Comparison of ENCODE assay signal across 21 cellular contexts in the genomic region with DNA sequence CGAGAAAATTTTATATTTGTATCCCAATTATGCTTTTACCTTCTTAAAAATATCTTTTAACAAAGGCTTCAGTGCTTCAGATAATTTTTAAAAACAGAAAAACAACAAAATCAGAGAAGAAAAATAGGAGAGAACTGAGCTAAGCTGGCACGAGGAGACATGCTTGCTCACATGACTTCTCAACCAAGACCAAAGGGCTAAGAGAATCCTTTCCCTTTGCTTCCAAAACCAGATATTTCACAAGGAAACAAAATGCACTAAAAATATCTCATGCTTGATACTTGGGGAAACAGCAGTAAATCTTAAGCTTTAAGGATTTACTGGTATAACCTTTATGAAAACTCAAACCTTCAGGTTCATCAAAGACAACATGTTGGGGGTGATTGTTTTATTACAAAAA. TPM values are rescaled to one million over a fixed set of nuclear protein-coding genes. Genes with fewer than 3 reads are reported as not detected.
DNase-seq lines count a peak whose midpoint lies in the region; ATAC-seq and TF ChIP-seq lines count a peak whose summit lies in the region.
"Had no signal": no experiment of that assay in that cellular context is flagged by ENCODE, and none has a peak within 500 bp of the region (broad histone marks: within the 10 kb centered on the region; RNA-seq: fewer than 3 reads in every experiment).

No MANE protein-coding gene starts in this region.

- H3K27ac ChIP-seq in adrenal gland: peak overlapping the region in 4 of 5 donors; percentile 17 to 89 (median 63)
- H3K27ac ChIP-seq in tibial artery: peak overlapping the region; percentile 15 to 44
- H3K27ac ChIP-seq: 22Rv1, thoracic aorta had no signal

- H3K27ac Mint-ChIP-seq in activated CD4-positive, alpha-beta memory T cell treated with anti-CD3 and anti-CD28 coated beads for 36 hours: peak overlapping the region; percentile 64
- no peak overlapping the region for H3K27ac Mint-ChIP-seq in activated CD4-positive, alpha-beta memory T cell treated with anti-CD3 and anti-CD28 coated beads, Interleukin-2, amount 10 ng/mL, durations not matched to agents 7 days and 5 days
- H3K27ac Mint-ChIP-seq in natural killer cell: peak overlapping the region; percentile 85 to 92
- H3K27ac Mint-ChIP-seq: activated naive CD8-positive, alpha-beta T cell; HFFc6 had no signal

- WGBS in adrenal gland, 4 donors: 43 to 53% (median 52%) methylated on average over 2 of the region's 2 CpGs

- no peak overlapping the region for H3K4me3 Mint-ChIP-seq in activated CD4-positive, alpha-beta memory T cell treated with anti-CD3 and anti-CD28 coated beads for 36 hours
- H3K4me3 Mint-ChIP-seq in activated CD4-positive, alpha-beta memory T cell treated with anti-CD3 and anti-CD28 coated beads, Interleukin-2, amount 10 ng/mL, durations not matched to agents 7 days and 5 days: no peak overlapping the region
- H3K4me3 Mint-ChIP-seq in natural killer cell: peak overlapping the region; percentile 58
- H3K4me3 Mint-ChIP-seq: activated naive CD8-positive, alpha-beta T cell; activated T-helper 1 cell treated with anti-CD3 and anti-CD28 coated beads, Interleukin-12 subunit alpha, Interleukin-12 subunit beta, Interleukin-2, Interleukin-4 antibody, amounts not matched to agents 30 ng/mL and 10 ng/mL and 1 ng/mL, durations not matched to agents 14 hours and 24 hours and 36 hours; HFFc6 had no signal

- CTCF ChIA-PET in activated CD4-positive, alpha-beta memory T cell treated with anti-CD3 and anti-CD28 coated beads for 36 hours (lab: Charles Lee): interaction anchor here (1.8 to 8.9 kb wide), 5 partner anchors 61 to 142 kb away, joined by 6 to 178 read pairs (median 123); a partner anchor contains a TSS
- CTCF ChIA-PET in activated CD4-positive, alpha-beta memory T cell treated with anti-CD3 and anti-CD28 coated beads, Interleukin-2, amount 10 ng/mL, durations not matched to agents 7 days and 5 days (lab: Charles Lee): interaction anchor here (0.9 to 9.3 kb wide), 6 partner anchors 9 to 466 kb away, joined by 3 to 209 read pairs (median 4); a partner anchor contains a TSS

- H3K27me3 ChIP-seq in adrenal gland (no peaks in the 10 kb centered on the region), tibial artery (no peaks in the 10 kb centered on the region)

- H3K4me3 ChIP-seq in adrenal gland (no peak overlapping the region), tibial artery (no peak overlapping the region)
- H3K4me3 ChIP-seq: thoracic aorta had no signal

- peaks cover 38 to 53% of the 10 kb centered on the region in 2 donors for H3K4me1 ChIP-seq in adrenal gland (replicated peaks in 1 of 2)
- H3K4me1 ChIP-seq in tibial artery: peaks cover 0 to 35% (median 17%) of the 10 kb centered on the region in 4 donors

- POLR2A ChIA-PET in activated CD4-positive, alpha-beta memory T cell treated with anti-CD3 and anti-CD28 coated beads for 36 hours (lab: Charles Lee): interaction anchor here (0.9 to 1.5 kb wide), 2 partner anchors 61 to 115 kb away, joined by 3 to 4 read pairs; no protein-coding TSS in a partner anchor
- POLR2A ChIA-PET in activated CD4-positive, alpha-beta memory T cell treated with anti-CD3 and anti-CD28 coated beads, Interleukin-2, amount 10 ng/mL, durations not matched to agents 7 days and 5 days (lab: Charles Lee): interaction anchor here (1.3 kb wide), 1 partner anchor 46 kb away, joined by 5 read pairs; no protein-coding TSS in a partner anchor

- peaks cover 16% of the 10 kb centered on the region for H3K36me3 Mint-ChIP-seq in activated CD4-positive, alpha-beta memory T cell treated with anti-CD3 and anti-CD28 coated beads for 36 hours
- peaks cover 39% of the 10 kb centered on the region for H3K36me3 Mint-ChIP-seq in activated CD4-positive, alpha-beta memory T cell treated with anti-CD3 and anti-CD28 coated beads, Interleukin-2, amount 10 ng/mL, durations not matched to agents 7 days and 5 days (ENCODE audit: low read depth)
- H3K36me3 Mint-ChIP-seq in natural killer cell: peaks cover 5% of the 10 kb centered on the region
- H3K36me3 Mint-ChIP-seq: activated naive CD8-positive, alpha-beta T cell had no signal

- no peaks in the 10 kb centered on the region for H3K27me3 Mint-ChIP-seq in activated CD4-positive, alpha-beta memory T cell treated with anti-CD3 and anti-CD28 coated beads for 36 hours
- H3K27me3 Mint-ChIP-seq in activated CD4-positive, alpha-beta memory T cell treated with anti-CD3 and anti-CD28 coated beads, Interleukin-2, amount 10 ng/mL, durations not matched to agents 7 days and 5 days: no peaks in the 10 kb centered on the region
- no peaks in the 10 kb centered on the region for H3K27me3 Mint-ChIP-seq in natural killer cell (ENCODE audit: low read depth in 2 of 2)
- H3K27me3 Mint-ChIP-seq: activated naive CD8-positive, alpha-beta T cell had no signal

- DNase-seq in activated CD4-positive, alpha-beta memory T cell treated with anti-CD3 and anti-CD28 coated beads for 36 hours: no peak
- DNase-seq in activated CD4-positive, alpha-beta memory T cell treated with anti-CD3 and anti-CD28 coated beads, Interleukin-2, amount 10 ng/mL, durations not matched to agents 7 days and 5 days: no peak
- peak in 2 of 7 donors; percentile 10 to 15 for DNase-seq in adrenal gland
- no peak for DNase-seq in natural killer cell
- no peak for DNase-seq in tibial artery
- DNase-seq in NCI-H524 treated with DMSO at 0.1 percent for 48 hours (lab: John Stamatoyannopoulos, UW): no peak
- no peak for DNase-seq in head of caudate nucleus
- DNase-seq: activated CD4-positive, alpha-beta T cell treated with anti-CD3 and anti-CD28 coated beads for 1 hour; Calu3; effector CD8-positive, alpha-beta T cell; EL; HFFc6; KBM-7; NCI-H1694; NCI-H2171 treated with DMSO at 0.1 percent for 48 hours; NCI-H69 had no signal

- H3K9me3 ChIP-seq in adrenal gland (replicated peaks in 1 of 3) (no peaks in the 10 kb centered on the region), tibial artery (no peaks in the 10 kb centered on the region)
- H3K9me3 ChIP-seq: thoracic aorta had no signal

- TF ChIP-seq POLR2A in adrenal gland (IDR thresholded peaks at IDR 0.05): no peak

- TF ChIP-seq CTCF in adrenal gland (IDR thresholded peaks at IDR 0.05): no peak
- TF ChIP-seq CTCF in natural killer cell (IDR thresholded peaks at IDR 0.05): no peak
- TF ChIP-seq CTCF in tibial artery (IDR thresholded peaks at IDR 0.05): no peak

- intact Hi-C loops in activated CD4-positive, alpha-beta memory T cell treated with anti-CD3 and anti-CD28 coated beads for 36 hours (cut with micrococcal nuclease): no loop called here
- intact Hi-C loops in adrenal gland (cut with DNase I) (loop anchor here in 1 of 2 donors (10.0 kb wide), 1 partner anchor 120 kb away; no protein-coding TSS in a partner anchor), natural killer cell (cut with micrococcal nuclease) (no loop called here), tibial artery (cut with DNase I; ENCODE audit: low total_unique reads) (no loop called here), head of caudate nucleus (cut with DNase I) (no loop called here)

- H3K4me1 Mint-ChIP-seq in activated CD4-positive, alpha-beta memory T cell treated with anti-CD3 and anti-CD28 coated beads for 36 hours (ENCODE audit: low read depth): peaks cover 51% of the 10 kb centered on the region
- peaks cover 37% of the 10 kb centered on the region for H3K4me1 Mint-ChIP-seq in activated CD4-positive, alpha-beta memory T cell treated with anti-CD3 and anti-CD28 coated beads, Interleukin-2, amount 10 ng/mL, durations not matched to agents 7 days and 5 days
- peaks cover 84 to 86% of the 10 kb centered on the region in 2 donors for H3K4me1 Mint-ChIP-seq in natural killer cell

- no peaks in the 10 kb centered on the region for H3K9me3 Mint-ChIP-seq in activated CD4-positive, alpha-beta memory T cell treated with anti-CD3 and anti-CD28 coated beads for 36 hours
- H3K9me3 Mint-ChIP-seq in activated CD4-positive, alpha-beta memory T cell treated with anti-CD3 and anti-CD28 coated beads, Interleukin-2, amount 10 ng/mL, durations not matched to agents 7 days and 5 days: no peaks in the 10 kb centered on the region
- no peaks in the 10 kb centered on the region for H3K9me3 Mint-ChIP-seq in natural killer cell
- H3K9me3 Mint-ChIP-seq: activated T-helper 1 cell treated with anti-CD3 and anti-CD28 coated beads, Interleukin-12 subunit alpha, Interleukin-12 subunit beta, Interleukin-2, Interleukin-4 antibody, amounts not matched to agents 30 ng/mL and 10 ng/mL and 1 ng/mL, durations not matched to agents 14 hours and 24 hours and 36 hours; HFFc6 had no signal

- peaks cover 0 to 39% of the 10 kb centered on the region in 2 donors for H3K36me3 ChIP-seq in adrenal gland (replicated peaks in 1 of 2)
- H3K36me3 ChIP-seq in tibial artery: peaks cover 8 to 26% (median 17%) of the 10 kb centered on the region in 3 donors

- ATAC-seq in natural killer cell (no peak), HG02623 (IDR thresholded peaks at IDR 0.05; ENCODE audit: unreplicated experiment) (no peak)

RNA-seq across cellular contexts. Expression of a gene that starts 58.4 kb away (rescaled TPM):
- 10 to 100 TPM; 23.6 to 28.1 TPM for total RNA-seq in activated CD4-positive, alpha-beta memory T cell treated with anti-CD3 and anti-CD28 coated beads for 36 hours
- total RNA-seq in activated CD4-positive, alpha-beta memory T cell treated with anti-CD3 and anti-CD28 coated beads, Interleukin-2, amount 10 ng/mL, durations not matched to agents 7 days and 5 days: 10 to 100 TPM; 29.6 to 30.1 TPM
- total RNA-seq in adrenal gland: 10 to 100 TPM; 31.1 to 54.9 (median 43.3) TPM
- 10 to 100 TPM; 14.4 to 32.4 (median 18.2) TPM for polyA plus RNA-seq in adrenal gland
- 10 to 100 TPM; 35.3 to 59.9 (median 52.8) TPM for total RNA-seq in natural killer cell
